In genomic region chr3:109337393-109337792, GRCh38 we compare ENCODE assay signal across 10 cellular contexts. TPM values are rescaled to one million over a fixed set of nuclear protein-coding genes. Genes with fewer than 3 reads are reported as not detected.
A peak's percentile ranks its signal among the peaks of the same experiment; 100 is the strongest.
DNase-seq lines count a peak whose midpoint lies in the region; ATAC-seq, FAIRE-seq and TF ChIP-seq lines count a peak whose summit lies in the region.
"Had no signal": no experiment of that assay in that cellular context is flagged by ENCODE, and none has a peak within 500 bp of the region (broad histone marks: within the 10 kb centered on the region; RNA-seq: fewer than 3 reads in every experiment).

TSS of gene DPPA4 (minus strand) at chr3:109337546. CDS start at chr3:109337517, 29 bp downstream.

- H3K27ac Mint-ChIP-seq in naive thymus-derived CD4-positive, alpha-beta T cell: peak within 1 kb of the TSS in 2 of 9 donors; percentile 16 to 85

- peaks cover 7 to 17% (median 13%) of the 10 kb centered on the region in 7 donors for H3K4me1 Mint-ChIP-seq in naive thymus-derived CD4-positive, alpha-beta T cell

- WGBS in heart right ventricle, 2 donors: 51 to 58% methylated on average over 5 of the region's 5 CpGs
- 0% methylated on average over 5 of the region's 5 CpGs; no CpG with 5 or more reads in 1 of the 2 experiments for WGBS in H1 (ENCODE audit: extremely low coverage in 1 of 2, insufficient coverage in 1 of 2, insufficient read length in 1 of 2, insufficient replicate concordance in 2 of 2, low coverage in 1 of 2, low lambda C conversion rate in 2 of 2, missing lambda C conversion rate in 1 of 2), 2 experiments
- WGBS in urinary bladder: 76% methylated on average over 5 of the region's 5 CpGs

- H3K27me3 Mint-ChIP-seq in naive thymus-derived CD4-positive, alpha-beta T cell: peaks cover 31 to 43% (median 36%) of the 10 kb centered on the region in 5 donors

- H2BK15ac ChIP-seq in H1 (ENCODE audit: low read length): no peak within 1 kb of the TSS

- H3K27ac ChIP-seq in heart right ventricle (no peak within 1 kb of the TSS), H1 (ENCODE audit: low read depth, low read length) (peak within 1 kb of the TSS; percentile 67), urinary bladder (ENCODE audit: low read depth) (no peak within 1 kb of the TSS)
- no peak within 1 kb of the TSS for H3K27ac ChIP-seq in naive thymus-derived CD4-positive, alpha-beta T cell (ENCODE audit: low read depth, low read length)

- peak within 1 kb of the TSS; percentile 97 for H2BK5ac ChIP-seq in H1 (ENCODE audit: low read depth, low read length)

- H3K79me2 ChIP-seq in H1 (ENCODE audit: control insufficient read depth in 1 of 2, insufficient read depth in 2 of 2, low read length in 2 of 2): peaks cover 51 to 88% of the 10 kb centered on the region in 2 experiments

- peaks cover 0 to 17% (median 2%) of the 10 kb centered on the region in 11 donors for H3K9me3 Mint-ChIP-seq in naive thymus-derived CD4-positive, alpha-beta T cell

- peak within 1 kb of the TSS; percentile 98 for H3K18ac ChIP-seq in H1 (ENCODE audit: extremely low read depth, low read length)

- peak within 1 kb of the TSS; percentile 79 for H2BK120ac ChIP-seq in H1 (replicated peaks; ENCODE audit: low read depth, low read length)

- TF ChIP-seq CTCF in heart right ventricle (IDR thresholded peaks at IDR 0.05): no peak
- TF ChIP-seq CTCF in H1 (IDR thresholded peaks at IDR 0.05; ENCODE audit: control extremely low read depth in 1 of 3, insufficient read depth in 1 of 3, low read depth in 1 of 3, low read length in 3 of 3): no peak

- H2BK20ac ChIP-seq in H1 (ENCODE audit: low read length): no peak within 1 kb of the TSS

- peaks cover 18% of the 10 kb centered on the region for H3K23me2 ChIP-seq in H1 (ENCODE audit: low read depth, low read length)

- no peaks in the 10 kb centered on the region for H3K9me3 ChIP-seq in heart right ventricle
- H3K9me3 ChIP-seq in H1 (ENCODE audit: insufficient read depth in 2 of 2, low read depth in 1 of 2, low read length in 1 of 2): no peaks in the 10 kb centered on the region
- H3K9me3 ChIP-seq in naive thymus-derived CD4-positive, alpha-beta T cell (ENCODE audit: control insufficient read depth in 2 of 3, low read length in 3 of 3): no peaks in the 10 kb centered on the region

- FAIRE-seq in H1 (lab: Jason Lieb, UNC): peak; percentile 99

- intact Hi-C loops in heart right ventricle (cut with DNase I) (loop anchor here in 1 of 10 donors (2.0 kb wide), 1 partner anchor 27 kb away; no protein-coding TSS in a partner anchor), Right ventricle myocardium inferior (cut with DNase I) (no loop called here)
- intact Hi-C loops in naive thymus-derived CD4-positive, alpha-beta T cell (cut with micrococcal nuclease): no loop called here

- H3K4ac ChIP-seq in H1 (replicated peaks; ENCODE audit: insufficient read length, low read depth, low read length): peak within 1 kb of the TSS; percentile 81

- peaks cover 0 to 7% (median 0%) of the 10 kb centered on the region in 9 donors for H3K4me1 ChIP-seq in heart right ventricle
- peaks cover 3 to 16% (median 11%) of the 10 kb centered on the region in 4 experiments for H3K4me1 ChIP-seq in H1 (replicated peaks in 1 of 4; ENCODE audit: control insufficient read depth in 3 of 4, insufficient read depth in 4 of 4, low read length in 3 of 4)
- no peaks in the 10 kb centered on the region for H3K4me1 ChIP-seq in naive thymus-derived CD4-positive, alpha-beta T cell (ENCODE audit: control insufficient read depth in 2 of 2, insufficient read depth in 2 of 2, low read length in 2 of 2)
- H3K4me1 ChIP-seq in urinary bladder (ENCODE audit: insufficient read depth): no peaks in the 10 kb centered on the region

- POLR2A ChIA-PET in H1 (lab: Charles Lee; ENCODE audit: partially characterized antibody): interaction anchor here (0.7 to 37.7 kb wide), 14 partner anchors 4 to 1730 kb away, joined by 3 to 681 read pairs (median 4); partner anchors contain the start of genes DPPA2 and DPPA4
- POLR2A ChIA-PET in naive thymus-derived CD4-positive, alpha-beta T cell (lab: Charles Lee): no interaction called here

- CTCF ChIA-PET in H1 (lab: Charles Lee; ENCODE audit: partially characterized antibody): interaction anchor here (0.8 to 1.0 kb wide), 2 partner anchors 16 to 27 kb away, joined by 3 read pairs; no protein-coding TSS in a partner anchor
- CTCF ChIA-PET in naive thymus-derived CD4-positive, alpha-beta T cell (lab: Charles Lee): no interaction called here

- peak within 1 kb of the TSS; percentile 50; the same call in 1 of the 2 replicates for H2BK12ac ChIP-seq in H1 (ENCODE audit: low read depth, low read length)

- H2AK5ac ChIP-seq in H1 (ENCODE audit: low read depth, low read length): peak within 1 kb of the TSS; percentile 43; the same call in 1 of the 2 replicates

- peak within 1 kb of the TSS; percentile 93 for H4K5ac ChIP-seq in H1 (ENCODE audit: insufficient read length, low read depth, low read length)

- H4K20me1 ChIP-seq in H1 (replicated peaks in 1 of 2; ENCODE audit: control insufficient read depth in 1 of 2, insufficient read depth in 2 of 2, low read length in 2 of 2): peaks cover 17 to 24% of the 10 kb centered on the region in 2 experiments

- H3K4me3 ChIP-seq in heart right ventricle (peak within 1 kb of the TSS in 9 of 10 donors; percentile 5 to 51 (median 40)), H1 (ENCODE audit: extremely low read depth in 1 of 4, insufficient read depth in 2 of 4, low read depth in 3 of 4, low read length in 4 of 4) (peak within 1 kb of the TSS; percentile 95 to 100 (median 96)), urinary bladder (ENCODE audit: low read depth, low read length) (peak within 1 kb of the TSS; percentile 24)
- H3K4me3 ChIP-seq in naive thymus-derived CD4-positive, alpha-beta T cell (ENCODE audit: low read length): peak within 1 kb of the TSS; percentile 39

- no peak for ATAC-seq in heart right ventricle
- no peak for ATAC-seq in Right ventricle myocardium inferior
- ATAC-seq in naive thymus-derived CD4-positive, alpha-beta T cell: no peak
- ATAC-seq in GM19397 (IDR thresholded peaks at IDR 0.05; ENCODE audit: unreplicated experiment): no peak
- ATAC-seq in HG02852 (IDR thresholded peaks at IDR 0.05; ENCODE audit: unreplicated experiment): no peak

- H3K9ac ChIP-seq in H1 (replicated peaks in 1 of 4; ENCODE audit: extremely low read depth in 1 of 4, low read depth in 3 of 4, low read length in 3 of 4): peak within 1 kb of the TSS; percentile 85 to 99 (median 92)

- peak within 1 kb of the TSS; percentile 95 for H4K91ac ChIP-seq in H1 (replicated peaks; ENCODE audit: insufficient read length, low read length)

- DNase-seq in heart right ventricle: no peak
- no peak for DNase-seq in Right ventricle myocardium inferior (ENCODE audit: missing footprints)
- no peak for DNase-seq in H1 (ENCODE audit: low read depth in 1 of 2, low spot score in 2 of 2)
- no peak for DNase-seq in naive thymus-derived CD4-positive, alpha-beta T cell
- DNase-seq in HT-29 (ENCODE audit: low spot score): no peak
- DNase-seq: CD4-positive, CD25-positive, alpha-beta regulatory T cell had no signal

- peak within 1 kb of the TSS; percentile 88 to 100 for H3K4me2 ChIP-seq in H1 (ENCODE audit: insufficient read depth in 1 of 2, low read depth in 2 of 2, low read length in 2 of 2)

- H3K27me3 ChIP-seq in heart right ventricle (peaks cover 0 to 45% (median 24%) of the 10 kb centered on the region in 7 donors), H1 (replicated peaks in 1 of 4; ENCODE audit: control insufficient read depth in 3 of 4, extremely low read depth in 1 of 4, insufficient read depth in 3 of 4, low read length in 3 of 4) (no peaks in the 10 kb centered on the region)
- no peaks in the 10 kb centered on the region for H3K27me3 ChIP-seq in naive thymus-derived CD4-positive, alpha-beta T cell (ENCODE audit: control insufficient read depth in 2 of 2, insufficient read depth in 2 of 2, low read length in 2 of 2)

- H3K23ac ChIP-seq in H1 (ENCODE audit: insufficient read length): no peak within 1 kb of the TSS

- peaks cover 0 to 5% (median 1%) of the 10 kb centered on the region in 5 donors for H3K36me3 Mint-ChIP-seq in naive thymus-derived CD4-positive, alpha-beta T cell
- H3K36me3 Mint-ChIP-seq: CD4-positive, CD25-positive, alpha-beta regulatory T cell had no signal

- H3K14ac ChIP-seq in H1 (ENCODE audit: insufficient read length): peak within 1 kb of the TSS; percentile 92

- peak within 1 kb of the TSS; percentile 15; the same call in 1 of the 2 replicates for H4K8ac ChIP-seq in H1 (ENCODE audit: extremely low read depth, insufficient read depth, low read length)

- no peak within 1 kb of the TSS for H2AFZ ChIP-seq in H1 (ENCODE audit: low read length)

- H3K79me1 ChIP-seq in H1 (ENCODE audit: low read depth, low read length): no peaks in the 10 kb centered on the region; the same call in 1 of the 2 replicates

- peak within 1 kb of the TSS; percentile 46 to 87 (median 68) for H3K4me3 Mint-ChIP-seq in naive thymus-derived CD4-positive, alpha-beta T cell

- H3K36me3 ChIP-seq in heart right ventricle: no peaks in the 10 kb centered on the region
- H3K36me3 ChIP-seq in H1 (ENCODE audit: control insufficient read depth in 2 of 4, insufficient read depth in 4 of 4, low read length in 3 of 4): peaks cover 16 to 51% (median 30%) of the 10 kb centered on the region in 4 experiments
- H3K36me3 ChIP-seq in naive thymus-derived CD4-positive, alpha-beta T cell (ENCODE audit: control insufficient read depth in 2 of 3, insufficient read depth in 3 of 3, low read length in 3 of 3): no peaks in the 10 kb centered on the region
- H3K36me3 ChIP-seq in urinary bladder (ENCODE audit: insufficient read depth): no peaks in the 10 kb centered on the region

- TF ChIP-seq EP300 in H1 (IDR thresholded peaks at IDR 0.05; ENCODE audit: borderline replicate concordance in 1 of 2, low read depth in 2 of 2, low read length in 2 of 2): peak in 1 of 2 experiments; percentile 23; a peak in 1 of 3 replicates

- no peak for TF ChIP-seq RAD21 in H1 (IDR thresholded peaks at IDR 0.05 in 1 of 2, conservative IDR thresholded peaks at IDR 0.05 in 1 of 2; ENCODE audit: low read depth in 2 of 2, low read length in 2 of 2)

- TF ChIP-seq POLR2A in H1 (IDR thresholded peaks at IDR 0.05; ENCODE audit: control extremely low read depth in 1 of 2, low read depth in 2 of 2, low read length in 2 of 2): peak; percentile 86 to 96

- H3K56ac ChIP-seq in H1 (replicated peaks; ENCODE audit: insufficient read length, low read depth, low read length): peak within 1 kb of the TSS; percentile 95

RNA-seq across cellular contexts. Expression of gene DPPA4, which starts in this region (rescaled TPM):
- not detected for total RNA-seq in heart right ventricle
- under 1 TPM in 1 of 2 donors, not detected in 1; 0.01 TPM for polyA plus RNA-seq in heart right ventricle
- not detected for total RNA-seq in Right ventricle myocardium inferior
- 734 and 772 TPM in 2 replicates for total RNA-seq in H1 (2021; fragmentation: NEBNext Ultra II Directional; extraction: Animal tissue kit (Norgen Biotek cat#: 25700))
- 395 and 424 TPM in 2 replicates for polyA plus RNA-seq in H1 (2011; rRNA removed)
- polyA plus RNA-seq in H1 (2011; cell fraction: cytosol; rRNA removed): 570 TPM
- 417 TPM for polyA plus RNA-seq in H1 (2011; cell fraction: nucleus; rRNA removed)
- 440 to 532 TPM (median 500 TPM) in 4 replicates for polyA plus RNA-seq in H1 (2012, experiment 1 of 2)
- 198 TPM for polyA plus RNA-seq in H1 (2012, experiment 2 of 2)
- 670 TPM for polyA plus RNA-seq in H1 (2013, experiment 1 of 2)
- polyA plus RNA-seq in H1 (2013, experiment 2 of 2): 615 TPM
- 312 and 343 TPM in 2 replicates for polyA minus RNA-seq in H1 (2011; rRNA and poly(A)+ RNA removed)
- 341 TPM for polyA minus RNA-seq in H1 (2011; cell fraction: cytosol; rRNA and poly(A)+ RNA removed)
- polyA minus RNA-seq in H1 (2011; cell fraction: nucleus; rRNA and poly(A)+ RNA removed): 317 TPM
- 1 to 10 TPM in 1 of 5 experiments, under 1 TPM in 3, not detected in 1; 0.19 to 3.7 (median 0.59) TPM for total RNA-seq in naive thymus-derived CD4-positive, alpha-beta T cell
- 1 to 10 TPM; 2.2 to 4.0 TPM for polyA plus RNA-seq in naive thymus-derived CD4-positive, alpha-beta T cell
- 0.16 TPM for total RNA-seq in urinary bladder
- not detected for polyA plus RNA-seq in urinary bladder
- total RNA-seq in HT-29 (2014; rRNA removed; shearing (Covaris generic)): not detected in 2 replicates
- total RNA-seq: OCI-LY7 had no signal
- polyA plus RNA-seq: CD4-positive, CD25-positive, alpha-beta regulatory T cell had no signal

Comparison
In these comparisons a context has a peak if more than half of its experiments do, and no peak if none do; other contexts are left out.
1. RNA of gene DPPA4 (total RNA-seq): 734 to 772 TPM in H1; 0.19 to 3.7 TPM in naive thymus-derived CD4-positive, alpha-beta T cell, not detected in Right ventricle myocardium inferior (single experiment), 0.16 TPM in urinary bladder (single experiment), not detected in heart right ventricle and not detected in HT-29; every median in the first group is over 100 times any median in the second.
2. RNA of gene DPPA4 (polyA plus RNA-seq): 198 to 670 TPM in H1; 2.2 to 4.0 TPM in naive thymus-derived CD4-positive, alpha-beta T cell, not detected in urinary bladder (single experiment) and 0.01 TPM in heart right ventricle; every median in the first group is over 10 times any median in the second.
3. H3K4me3 ChIP-seq: peak in every context shown above with its lines; median percentile 96 in H1; 40 in heart right ventricle; 39 in naive thymus-derived CD4-positive, alpha-beta T cell; 24 in urinary bladder.